ENCODE assay signal across 1 cellular context in the genomic region with DNA sequence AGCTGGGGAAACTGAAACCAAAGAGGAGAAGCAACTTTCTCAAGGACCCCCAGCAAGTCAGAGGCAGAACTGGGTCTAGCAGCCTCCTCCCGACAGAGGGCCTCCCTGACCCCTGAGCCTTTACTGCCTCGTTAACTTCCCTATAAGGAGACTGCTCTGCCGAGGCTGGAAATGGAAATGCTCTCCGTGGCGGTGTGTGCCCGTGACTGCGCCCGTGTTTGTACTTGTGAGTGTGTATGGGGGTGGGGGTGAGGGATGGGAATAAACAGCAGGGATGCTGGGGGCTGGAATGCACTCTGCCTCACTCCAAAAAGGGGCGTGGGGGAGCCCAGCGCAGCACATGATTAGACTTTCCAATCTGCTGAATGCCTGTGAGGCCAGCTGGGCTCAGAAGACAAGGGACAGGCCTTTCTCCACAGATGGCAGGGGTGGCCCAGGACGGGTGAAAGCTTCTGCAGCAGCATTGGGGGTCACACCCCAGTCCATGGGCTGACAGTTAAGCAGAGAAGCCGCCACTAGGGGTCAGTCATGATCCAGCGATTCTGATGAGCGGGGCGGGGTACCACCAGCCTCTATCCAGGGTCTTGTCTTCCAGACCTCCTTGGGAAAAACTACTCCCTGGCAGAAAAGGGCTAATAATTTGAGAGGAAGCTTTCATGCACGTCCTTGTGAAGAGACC.
TF ChIP-seq lines count a peak whose summit lies in the region.

No MANE protein-coding gene starts in this region.

TF ChIP-seq in HCT116, 20 proteins besides CTCF, POLR2A, EP300 and RAD21 (continued from another document):
- TF ChIP-seq MAX (IDR thresholded peaks at IDR 0.05) (no peak), JUND (IDR thresholded peaks at IDR 0.05) (no peak)
